ENCODE assay signal across 20 cellular contexts in genomic region chr1:237394263-237394662, GRCh38.
"Had no signal": no experiment of that assay in that cellular context is flagged by ENCODE, and none has a peak within 500 bp of the region (broad histone marks: within the 10 kb centered on the region; RNA-seq: fewer than 3 reads in every experiment).

No MANE protein-coding gene starts in this region.

- DNase-seq: activated CD4-positive, alpha-beta T cell treated with anti-CD3 and anti-CD28 coated beads, Interleukin-2, amount 10 ng/mL, durations not matched to agents 24 days and 14 days; activated CD8-positive, alpha-beta T cell treated with anti-CD3 and anti-CD28 coated beads, Interleukin-2, amount 10 ng/mL, durations not matched to agents 7 days and 5 days; activated naive CD4-positive, alpha-beta T cell treated with anti-CD3 and anti-CD28 coated beads, Interleukin-2, amount 10 ng/mL, durations not matched to agents 7 days and 5 days; activated naive CD8-positive, alpha-beta T cell treated with anti-CD3 and anti-CD28 coated beads, Interleukin-2, amount 50 U/mL, for 24 hours; activated T-cell treated with anti-CD3 and anti-CD28 coated beads, Interleukin-2, amount 50 U/mL, for 24 hours; brain microvascular endothelial cell; effector memory CD4-positive, alpha-beta T cell; foreskin fibroblast; kidney glomerular epithelial cell; left ventricle myocardium inferior; right lobe of liver; small intestine; stimulated activated CD4-positive, alpha-beta T cell treated with anti-CD3 and anti-CD28 coated beads, Interleukin-4, amount 100 ng/mL, for 1 hour; stomach; T-helper 1 cell; T-helper 9 cell; testis; upper lobe of left lung had no signal

- ATAC-seq: activated CD8-positive, alpha-beta T cell treated with anti-CD3 and anti-CD28 coated beads, Interleukin-2, amount 10 ng/mL, durations not matched to agents 7 days and 5 days; activated naive CD8-positive, alpha-beta T cell treated with anti-CD3 and anti-CD28 coated beads, Interleukin-2, amount 50 U/mL, for 24 hours; right lobe of liver had no signal

- H3K27me3 ChIP-seq: brain microvascular endothelial cell, neural progenitor cell, right lobe of liver, stomach, testis, upper lobe of left lung had no signal

- H3K27ac ChIP-seq: brain microvascular endothelial cell, left ventricle myocardium inferior, neural progenitor cell, prostate gland, right lobe of liver, stomach, testis, upper lobe of left lung had no signal

- H3K4me1 ChIP-seq: left ventricle myocardium inferior, neural progenitor cell, prostate gland, right lobe of liver, stomach, testis, upper lobe of left lung had no signal
